8 cellular contexts compared by ENCODE assay signal in genomic region chr2:159091981-159092380, GRCh38.
DNase-seq lines count a peak whose midpoint lies in the region; ATAC-seq and TF ChIP-seq lines count a peak whose summit lies in the region.

No MANE protein-coding gene starts in this region.

- intact Hi-C loops in left lung (cut with DNase I) (no loop called here), dorsolateral prefrontal cortex (cut with DNase I) (no loop called here)

- H3K36me3 ChIP-seq in BLaER1 (no peaks in the 10 kb centered on the region), RWPE2 (ENCODE audit: low read depth) (peaks cover 9% of the 10 kb centered on the region; the same call in 1 of the 2 replicates), left lung (no peaks in the 10 kb centered on the region)

- peaks cover 14% of the 10 kb centered on the region for H3K9me3 ChIP-seq in BLaER1
- H3K9me3 ChIP-seq in RWPE2 (ENCODE audit: severe bottlenecking), result no peaks in the 10 kb centered on the region
- peaks cover 0 to 13% of the 10 kb centered on the region in 2 donors for H3K9me3 ChIP-seq in left lung

- H3K27me3 ChIP-seq in BLaER1, result no peaks in the 10 kb centered on the region
- no peaks in the 10 kb centered on the region for H3K27me3 ChIP-seq in RWPE2 (ENCODE audit: insufficient read depth, poor library complexity, severe bottlenecking)
- H3K27me3 ChIP-seq in left lung, result no peaks in the 10 kb centered on the region
- H3K27me3 ChIP-seq in dorsolateral prefrontal cortex, result no peaks in the 10 kb centered on the region

- no peak for DNase-seq in RWPE2 (ENCODE audit: low spot score)
- no peak for DNase-seq in left lung
- no peak for DNase-seq in SW 1271 (lab: John Stamatoyannopoulos, UW)
- DNase-seq in dorsolateral prefrontal cortex, result no peak

- no peak for TF ChIP-seq CTCF in RWPE2 (IDR thresholded peaks at IDR 0.05; ENCODE audit: poor library complexity, severe bottlenecking)
- no peak for TF ChIP-seq CTCF in left lung (IDR thresholded peaks at IDR 0.05)
- no peak for TF ChIP-seq CTCF in dorsolateral prefrontal cortex (IDR thresholded peaks at IDR 0.05 in 54 of 56, conservative IDR thresholded peaks at IDR 0.05 in 2 of 56; ENCODE audit: low read depth in 1 of 56, partially characterized antibody in 56 of 56)

- peak; percentile 59 for ATAC-seq in GM19468 (IDR thresholded peaks at IDR 0.05; ENCODE audit: extremely low read depth, unreplicated experiment)
- ATAC-seq in RWPE2 (ENCODE audit: low read depth), result peak; percentile 33
- peak; percentile 78 for ATAC-seq in left lung
- ATAC-seq in HG03457 (IDR thresholded peaks at IDR 0.05; ENCODE audit: unreplicated experiment), result no peak
- no peak for ATAC-seq in HG03565 (IDR thresholded peaks at IDR 0.05; ENCODE audit: unreplicated experiment)

- peak overlapping the region; percentile 53 for H3K4me2 ChIP-seq in BLaER1

- H3K9ac ChIP-seq in BLaER1, result no peak overlapping the region

- H4K20me1 ChIP-seq in BLaER1, result no peaks in the 10 kb centered on the region

- no peak overlapping the region for H3K27ac ChIP-seq in BLaER1
- peak overlapping the region; percentile 95 for H3K27ac ChIP-seq in RWPE2 (ENCODE audit: poor library complexity, severe bottlenecking)
- peak overlapping the region; percentile 55 to 77 for H3K27ac ChIP-seq in left lung
- H3K27ac ChIP-seq in dorsolateral prefrontal cortex, result peak overlapping the region in 14 of 59 donors; percentile 2 to 85 (median 42)

- peaks cover 32% of the 10 kb centered on the region for H3K4me1 ChIP-seq in BLaER1
- peaks cover 51% of the 10 kb centered on the region for H3K4me1 ChIP-seq in RWPE2 (ENCODE audit: insufficient read depth, poor library complexity, severe bottlenecking)
- H3K4me1 ChIP-seq in left lung, result peaks cover 33 to 75% of the 10 kb centered on the region in 2 donors

- H3K4me3 ChIP-seq in BLaER1, result no peak overlapping the region
- H3K4me3 ChIP-seq in RWPE2 (ENCODE audit: severe bottlenecking), result no peak overlapping the region
- H3K4me3 ChIP-seq in left lung, result no peak overlapping the region
- peak overlapping the region in 1 of 59 donors; percentile 18 for H3K4me3 ChIP-seq in dorsolateral prefrontal cortex

Comparison
In these comparisons a context has a peak if more than half of its experiments do, and no peak if none do; other contexts are left out.
1. ATAC-seq: peak in GM19468 (single experiment), RWPE2 (single experiment) and left lung (single experiment); none in HG03457 (single experiment) and HG03565 (single experiment).